Comparison of ENCODE assay signal across 19 cellular contexts in genomic region chr20:51118985-51119527, GRCh38.
"Had no signal": no experiment of that assay in that cellular context is flagged by ENCODE, and none has a peak within 500 bp of the region (broad histone marks: within the 10 kb centered on the region; RNA-seq: fewer than 3 reads in every experiment).

No MANE protein-coding gene starts in this region.

- H3K27me3 ChIP-seq: colonic mucosa, hepatocyte, ovary, thyroid gland, upper lobe of left lung, vagina had no signal

- H3K4me2 ChIP-seq: hepatocyte had no signal

- H3K27ac ChIP-seq: colonic mucosa, hepatocyte, left ventricle myocardium inferior, lower lobe of right lung, ovary, right atrium auricular region, thyroid gland, upper lobe of left lung, vagina had no signal

- H3K36me3 ChIP-seq: colonic mucosa, esophagus squamous epithelium, left ventricle myocardium inferior, lower lobe of right lung, ovary, right atrium auricular region, thyroid gland, upper lobe of left lung, vagina had no signal

- H3K4me1 ChIP-seq: colonic mucosa, left ventricle myocardium inferior, right atrium auricular region, thyroid gland, upper lobe of left lung had no signal

- ATAC-seq: left cardiac atrium, lower lobe of right lung had no signal

- H3K9me3 ChIP-seq: colonic mucosa, esophagus squamous epithelium, left ventricle myocardium inferior, lower lobe of right lung, ovary, right atrium auricular region, thyroid gland, upper lobe of left lung, vagina had no signal

- H3K4me3 ChIP-seq: colonic mucosa, esophagus squamous epithelium, hepatocyte, left ventricle myocardium inferior, lower lobe of right lung, ovary, right atrium auricular region, thyroid gland, upper lobe of left lung, vagina had no signal

- DNase-seq: colonic mucosa; dermis blood vessel endothelial cell; esophagus squamous epithelium; foreskin fibroblast; head of caudate nucleus; kidney; left cardiac atrium; left ventricle myocardium inferior; lower lobe of right lung; naive B cell; nucleus accumbens; ovary; stimulated activated CD4-positive, alpha-beta T cell treated with anti-CD3 and anti-CD28 coated beads, Interleukin-2, amount 100 ng/mL, for 48 hours; stimulated activated naive CD4-positive, alpha-beta T cell treated with Interleukin-2 at 50 U/mL for 16 hours; thyroid gland; upper lobe of left lung had no signal

- H2AFZ ChIP-seq: hepatocyte had no signal
